8 cellular contexts compared by ENCODE assay signal in the genomic region with DNA sequence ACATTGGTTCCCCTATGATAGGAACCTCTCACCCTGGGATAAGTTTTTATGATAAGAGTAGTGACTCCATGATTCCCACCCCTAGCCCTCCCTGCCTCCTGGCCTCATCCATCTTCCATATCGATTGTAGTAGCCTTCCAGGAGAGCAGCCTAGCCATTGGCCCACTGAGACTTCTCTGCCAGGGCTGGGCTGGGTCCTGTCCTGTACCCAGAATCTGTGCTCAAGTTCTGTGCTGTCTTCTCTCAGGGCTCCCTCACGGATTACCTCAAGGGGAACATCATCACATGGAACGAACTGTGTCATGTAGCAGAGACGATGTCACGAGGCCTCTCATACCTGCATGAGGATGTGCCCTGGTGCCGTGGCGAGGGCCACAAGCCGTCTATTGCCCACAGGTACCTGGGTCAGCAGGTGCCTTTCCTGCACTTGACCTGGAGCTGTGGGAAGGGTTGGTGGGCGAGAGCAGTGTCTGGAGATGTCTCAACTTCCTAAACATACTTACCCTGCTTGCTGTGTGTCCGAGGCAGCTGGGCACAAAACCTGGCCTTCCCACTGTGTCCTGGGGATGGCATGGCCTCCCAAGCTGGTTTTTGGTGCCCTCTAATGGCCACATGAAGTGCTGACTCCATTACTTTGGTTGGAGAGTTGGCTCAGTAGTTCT. TPM values are rescaled to one million over a fixed set of nuclear protein-coding genes. Genes with fewer than 3 reads are reported as not detected.
A peak's percentile ranks its signal among the peaks of the same experiment; 100 is the strongest.
DNase-seq lines count a peak whose midpoint lies in the region; ATAC-seq and TF ChIP-seq lines count a peak whose summit lies in the region.

No MANE protein-coding gene starts in this region.

- TF ChIP-seq CTCF in 22Rv1 (IDR thresholded peaks at IDR 0.05) (peak; percentile 94), GM10266 (IDR thresholded peaks at IDR 0.05; ENCODE audit: control insufficient read depth, insufficient read depth, low read depth, missing control alignments) (peak; percentile 82), prostate gland (IDR thresholded peaks at IDR 0.05) (peak; percentile 57 to 90 (median 86))

- H3K9me3 Mint-ChIP-seq in activated naive CD8-positive, alpha-beta T cell treated with anti-CD3 and anti-CD28 coated beads, Interleukin-2, amount 10 ng/mL, durations not matched to agents 7 days and 5 days: no peaks in the 10 kb centered on the region

- no peak overlapping the region for H3K4me3 ChIP-seq in prostate gland

- no peaks in the 10 kb centered on the region for H3K36me3 Mint-ChIP-seq in activated naive CD8-positive, alpha-beta T cell treated with anti-CD3 and anti-CD28 coated beads, Interleukin-2, amount 10 ng/mL, durations not matched to agents 7 days and 5 days

- peak; percentile 64 for ATAC-seq in HG03342 (IDR thresholded peaks at IDR 0.05; ENCODE audit: unreplicated experiment)
- peak; percentile 70 for ATAC-seq in activated naive CD8-positive, alpha-beta T cell treated with anti-CD3 and anti-CD28 coated beads, Interleukin-2, amount 10 ng/mL, durations not matched to agents 7 days and 5 days (ENCODE audit: low read depth)
- ATAC-seq in Right ventricle myocardium superior (ENCODE audit: poor library complexity): peak; percentile 90
- ATAC-seq in HG02870 (IDR thresholded peaks at IDR 0.05; ENCODE audit: unreplicated experiment): no peak

- H3K9me3 ChIP-seq in prostate gland: no peaks in the 10 kb centered on the region

- intact Hi-C loops in Right ventricle myocardium superior (cut with DNase I): loop anchor here (2.0 to 10.0 kb wide), 2 partner anchors 131 to 355 kb away; no protein-coding TSS in a partner anchor
- intact Hi-C loops in prostate gland (cut with DNase I): loop anchor here (2.0 to 10.0 kb wide), 2 partner anchors 133 to 345 kb away; partner anchors contain the start of genes ACAA1, MYD88 and XYLB

- H3K36me3 ChIP-seq in prostate gland: peaks cover 0 to 13% of the 10 kb centered on the region in 2 donors

- TF ChIP-seq POLR2A in prostate gland (IDR thresholded peaks at IDR 0.05): no peak

- H3K4me1 ChIP-seq in prostate gland (replicated peaks): no peaks in the 10 kb centered on the region

- H3K4me3 Mint-ChIP-seq in activated naive CD8-positive, alpha-beta T cell treated with anti-CD3 and anti-CD28 coated beads, Interleukin-2, amount 10 ng/mL, durations not matched to agents 7 days and 5 days: no peak overlapping the region

- POLR2A ChIA-PET in activated naive CD8-positive, alpha-beta T cell treated with anti-CD3 and anti-CD28 coated beads, Interleukin-2, amount 10 ng/mL, durations not matched to agents 7 days and 5 days (lab: Charles Lee): interaction anchor here (0.6 kb wide), 1 partner anchor 8 kb away, joined by 3 read pairs; no protein-coding TSS in a partner anchor

- H3K27ac ChIP-seq in 22Rv1 (no peak overlapping the region), prostate gland (no peak overlapping the region)

- WGBS in prostate gland: 71% methylated on average over 10 of the region's 10 CpGs

- H3K4me1 Mint-ChIP-seq in activated naive CD8-positive, alpha-beta T cell treated with anti-CD3 and anti-CD28 coated beads, Interleukin-2, amount 10 ng/mL, durations not matched to agents 7 days and 5 days: no peaks in the 10 kb centered on the region

- no peaks in the 10 kb centered on the region for H3K27me3 Mint-ChIP-seq in activated naive CD8-positive, alpha-beta T cell treated with anti-CD3 and anti-CD28 coated beads, Interleukin-2, amount 10 ng/mL, durations not matched to agents 7 days and 5 days

- DNase-seq in GM10266 (ENCODE audit: extremely low spot score) (peak; percentile 74), RPMI7951 (ENCODE audit: low read depth) (peak; percentile 64), Right ventricle myocardium superior (peak; percentile 72), prostate gland (ENCODE audit: low spot score) (peak; percentile 65)
- DNase-seq in activated naive CD8-positive, alpha-beta T cell treated with anti-CD3 and anti-CD28 coated beads, Interleukin-2, amount 10 ng/mL, durations not matched to agents 7 days and 5 days: peak; percentile 43

- H3K27ac Mint-ChIP-seq in activated naive CD8-positive, alpha-beta T cell treated with anti-CD3 and anti-CD28 coated beads, Interleukin-2, amount 10 ng/mL, durations not matched to agents 7 days and 5 days: no peak overlapping the region

- H3K27me3 ChIP-seq in prostate gland (replicated peaks; ENCODE audit: insufficient read depth): no peaks in the 10 kb centered on the region

RNA-seq across cellular contexts. Expression of gene EXOG, which starts 16.6 kb away (rescaled TPM):
- total RNA-seq in RPMI7951 (2014; rRNA removed; shearing (Covaris generic)): 6.8 and 8.1 TPM in 2 replicates
- total RNA-seq in activated naive CD8-positive, alpha-beta T cell treated with anti-CD3 and anti-CD28 coated beads, Interleukin-2, amount 10 ng/mL, durations not matched to agents 7 days and 5 days: 10 to 100 TPM; 21.9 to 22.8 TPM
- total RNA-seq in Right ventricle myocardium superior (23.2 TPM), prostate gland (10 to 100 TPM in 1 of 2 donors, 1 to 10 TPM in 1; 6.4 to 12.4 TPM)

RNA-seq across cellular contexts. Expression of gene ACVR2B, which starts 25.9 kb away (rescaled TPM):
- 1.2 and 1.8 TPM in 2 replicates for total RNA-seq in RPMI7951 (2014; rRNA removed; shearing (Covaris generic))
- total RNA-seq in activated naive CD8-positive, alpha-beta T cell treated with anti-CD3 and anti-CD28 coated beads, Interleukin-2, amount 10 ng/mL, durations not matched to agents 7 days and 5 days: 1 to 10 TPM; 7.6 to 8.0 TPM
- total RNA-seq in Right ventricle myocardium superior (4.4 TPM), prostate gland (10 to 100 TPM in 1 of 2 donors, 1 to 10 TPM in 1; 5.8 to 24.3 TPM)
